ENCODE assay signal across 15 cellular contexts in genomic region chr10:131310904-131311660, GRCh38. TPM values are rescaled to one million over a fixed set of nuclear protein-coding genes. Genes with fewer than 3 reads are reported as not detected.
DNase-seq lines count a peak whose midpoint lies in the region; ATAC-seq and TF ChIP-seq lines count a peak whose summit lies in the region.
"Had no signal": no experiment of that assay in that cellular context is flagged by ENCODE, and none has a peak within 500 bp of the region (broad histone marks: within the 10 kb centered on the region; RNA-seq: fewer than 3 reads in every experiment).

No MANE protein-coding gene starts in this region.

- peak overlapping the region; percentile 79 for H3K4me3 Mint-ChIP-seq in activated naive CD8-positive, alpha-beta T cell
- H3K4me3 Mint-ChIP-seq in activated naive CD8-positive, alpha-beta T cell treated with anti-CD3 and anti-CD28 coated beads for 36 hours: no peak overlapping the region

- H3K4me3 ChIP-seq in ascending aorta (peak overlapping the region; percentile 26 to 32), right lobe of liver (no peak overlapping the region), testis (peak overlapping the region; percentile 50 to 55)
- no peak overlapping the region for H3K4me3 ChIP-seq in effector memory CD4-positive, alpha-beta T cell (ENCODE audit: insufficient read depth, low read depth, low read length, poor library complexity, severe bottlenecking)
- H3K4me3 ChIP-seq: MG63 had no signal

- peaks cover 11% of the 10 kb centered on the region for H3K27me3 ChIP-seq in ascending aorta
- peaks cover 5 to 31% of the 10 kb centered on the region in 2 donors for H3K27me3 ChIP-seq in right lobe of liver
- H3K27me3 ChIP-seq in testis: no peaks in the 10 kb centered on the region
- H3K27me3 ChIP-seq in effector memory CD4-positive, alpha-beta T cell (replicated peaks; ENCODE audit: control insufficient read depth, insufficient read depth, low read length, poor library complexity, severe bottlenecking): peaks cover 11% of the 10 kb centered on the region

- intact Hi-C loops in ascending aorta (cut with DNase I): no loop called here
- intact Hi-C loops in right lobe of liver (cut with DNase I): no loop called here
- intact Hi-C loops in testis (cut with DNase I; ENCODE audit: low total_unique reads): no loop called here

- TF ChIP-seq POLR2A in right lobe of liver (IDR thresholded peaks at IDR 0.05) (no peak), testis (IDR thresholded peaks at IDR 0.05) (no peak)

- H3K27ac ChIP-seq in ascending aorta (no peak overlapping the region), right lobe of liver (no peak overlapping the region), testis (peak overlapping the region in 1 of 2 donors; percentile 2)
- no peak overlapping the region for H3K27ac ChIP-seq in effector memory CD4-positive, alpha-beta T cell (ENCODE audit: insufficient read depth, low read length, poor library complexity, severe bottlenecking)

- H3K4me1 Mint-ChIP-seq in activated naive CD8-positive, alpha-beta T cell (ENCODE audit: low read depth): peaks cover 7% of the 10 kb centered on the region
- peaks cover 2% of the 10 kb centered on the region for H3K4me1 Mint-ChIP-seq in activated naive CD8-positive, alpha-beta T cell treated with anti-CD3 and anti-CD28 coated beads for 36 hours

- H3K27ac Mint-ChIP-seq in activated naive CD8-positive, alpha-beta T cell: no peak overlapping the region
- H3K27ac Mint-ChIP-seq in activated naive CD8-positive, alpha-beta T cell treated with anti-CD3 and anti-CD28 coated beads for 36 hours: no peak overlapping the region
- H3K27ac Mint-ChIP-seq: naive B cell had no signal

- no CpG with 5 or more reads among the region's 104 CpGs for WGBS in right lobe of liver (ENCODE audit: insufficient coverage, low coverage, low lambda C conversion rate, missing lambda C conversion rate)
- 1 to 5% methylated on average over 10 to 70 of the region's 104 CpGs for WGBS in testis, 2 donors

- H3K9me3 ChIP-seq in ascending aorta: no peaks in the 10 kb centered on the region
- no peaks in the 10 kb centered on the region for H3K9me3 ChIP-seq in right lobe of liver
- H3K9me3 ChIP-seq in testis: no peaks in the 10 kb centered on the region
- no peaks in the 10 kb centered on the region for H3K9me3 ChIP-seq in effector memory CD4-positive, alpha-beta T cell (ENCODE audit: control insufficient read depth, low read length)
- H3K9me3 ChIP-seq: MG63, SK-N-SH had no signal

- peaks cover 35% of the 10 kb centered on the region for H3K27me3 Mint-ChIP-seq in activated naive CD8-positive, alpha-beta T cell
- peaks cover 69% of the 10 kb centered on the region for H3K27me3 Mint-ChIP-seq in activated naive CD8-positive, alpha-beta T cell treated with anti-CD3 and anti-CD28 coated beads for 36 hours

- no peak for DNase-seq in activated naive CD8-positive, alpha-beta T cell treated with anti-CD3 and anti-CD28 coated beads for 36 hours
- DNase-seq in ascending aorta (ENCODE audit: low spot score in 2 of 2): no peak
- peak in 2 of 3 donors; percentile 29 to 42 for DNase-seq in right lobe of liver
- peak; percentile 51 for DNase-seq in testis
- no peak for DNase-seq in SKM-1 (lab: John Stamatoyannopoulos, UW; ENCODE audit: unreplicated experiment)
- DNase-seq in effector memory CD4-positive, alpha-beta T cell: no peak
- DNase-seq: C1 segment of cervical spinal cord; effector CD4-positive, alpha-beta T cell; MG63; naive B cell; NCI-H82 had no signal

- TF ChIP-seq CTCF in ascending aorta (IDR thresholded peaks at IDR 0.05): no peak
- TF ChIP-seq CTCF in right lobe of liver (IDR thresholded peaks at IDR 0.05): no peak
- TF ChIP-seq CTCF in testis (IDR thresholded peaks at IDR 0.05): no peak

- H3K4me1 ChIP-seq in ascending aorta: no peaks in the 10 kb centered on the region
- H3K4me1 ChIP-seq in right lobe of liver: peaks cover 0 to 8% (median 0%) of the 10 kb centered on the region in 4 donors
- peaks cover 5% of the 10 kb centered on the region for H3K4me1 ChIP-seq in testis
- H3K4me1 ChIP-seq in effector memory CD4-positive, alpha-beta T cell (ENCODE audit: control insufficient read depth, insufficient read depth, low read length, poor library complexity, severe bottlenecking): no peaks in the 10 kb centered on the region

- H3K36me3 ChIP-seq in ascending aorta: no peaks in the 10 kb centered on the region
- H3K36me3 ChIP-seq in right lobe of liver: no peaks in the 10 kb centered on the region
- no peaks in the 10 kb centered on the region for H3K36me3 ChIP-seq in testis (ENCODE audit: low read depth, missing control alignments)
- no peaks in the 10 kb centered on the region for H3K36me3 ChIP-seq in effector memory CD4-positive, alpha-beta T cell (ENCODE audit: control insufficient read depth, insufficient read depth, low read length)
- H3K36me3 ChIP-seq: MG63 had no signal

- H3K36me3 Mint-ChIP-seq in activated naive CD8-positive, alpha-beta T cell: no peaks in the 10 kb centered on the region
- H3K36me3 Mint-ChIP-seq in activated naive CD8-positive, alpha-beta T cell treated with anti-CD3 and anti-CD28 coated beads for 36 hours: no peaks in the 10 kb centered on the region
- H3K36me3 Mint-ChIP-seq: naive B cell had no signal

- H3K9me3 Mint-ChIP-seq in activated naive CD8-positive, alpha-beta T cell (ENCODE audit: low read depth): no peaks in the 10 kb centered on the region
- H3K9me3 Mint-ChIP-seq in activated naive CD8-positive, alpha-beta T cell treated with anti-CD3 and anti-CD28 coated beads for 36 hours: no peaks in the 10 kb centered on the region

- ATAC-seq in right lobe of liver (peak; percentile 17 to 56 (median 26)), GM18519 (IDR thresholded peaks at IDR 0.05; ENCODE audit: low FRiP score, unreplicated experiment) (no peak)
- ATAC-seq: HCT116 had no signal

RNA-seq across cellular contexts. Expression of gene TCERG1L, which starts 0.4 kb away (rescaled TPM):
- total RNA-seq in activated naive CD8-positive, alpha-beta T cell treated with anti-CD3 and anti-CD28 coated beads for 36 hours: under 1 TPM in 1 of 2 experiments, not detected in 1; 0.08 TPM
- total RNA-seq in ascending aorta (not detected), right lobe of liver (not detected), testis (1 to 10 TPM; 7.7 to 8.3 TPM)
- polyA plus RNA-seq in testis (ENCODE audit: insufficient read depth, low read depth, low replicate concordance): 3.0 TPM
- polyA plus RNA-seq: SK-N-SH had no signal

Comparison
In these comparisons a context has a peak if more than half of its experiments do, and no peak if none do; other contexts are left out.
1. DNase-seq: peak in right lobe of liver (2 of 3) and testis (single experiment); none in activated naive CD8-positive, alpha-beta T cell treated with anti-CD3 and anti-CD28 coated beads for 36 hours (single experiment), ascending aorta (0 of 2), SKM-1 (single experiment) and effector memory CD4-positive, alpha-beta T cell (0 of 3).
2. H3K4me3 ChIP-seq: peak in ascending aorta (2 of 2) and testis (2 of 2); none in right lobe of liver (0 of 3) and effector memory CD4-positive, alpha-beta T cell (single experiment).